Comparison of ENCODE assay signal across 9 cellular contexts in the genomic region with DNA sequence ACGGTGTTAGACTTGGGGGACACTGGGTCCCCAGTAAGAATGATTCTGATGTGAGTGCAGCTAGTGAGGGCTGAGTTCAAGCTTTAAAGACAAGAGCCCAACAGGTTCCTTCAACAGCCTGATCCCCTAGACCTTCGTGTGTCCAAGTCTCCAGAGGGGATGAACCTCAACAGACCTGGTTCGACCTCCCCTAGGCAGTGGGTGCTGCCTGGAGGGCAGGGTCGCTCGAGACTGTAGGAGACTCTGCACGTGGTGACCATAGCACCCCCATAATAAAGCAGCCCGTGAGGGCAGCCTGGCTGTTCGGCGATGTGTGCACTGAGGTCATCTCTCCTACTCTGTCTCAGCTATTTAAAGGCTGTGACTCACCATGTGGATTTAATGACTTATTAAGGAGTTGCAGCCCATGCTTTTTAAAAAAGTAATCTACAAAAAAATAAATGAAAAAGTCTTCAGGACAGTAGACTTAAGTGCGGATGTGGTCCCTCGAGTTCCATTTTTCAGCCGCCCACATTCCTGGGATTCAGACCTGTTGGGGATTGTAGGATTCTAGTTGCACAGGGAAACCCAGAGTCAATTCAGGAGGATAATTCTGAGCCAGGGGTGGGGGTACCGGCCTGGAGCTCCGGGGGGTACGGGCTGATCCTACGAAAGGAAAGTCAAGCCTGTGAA. TPM values are rescaled to one million over a fixed set of nuclear protein-coding genes. Genes with fewer than 3 reads are reported as not detected.
A peak's percentile ranks its signal among the peaks of the same experiment; 100 is the strongest.
DNase-seq lines count a peak whose midpoint lies in the region; ATAC-seq, FAIRE-seq and TF ChIP-seq lines count a peak whose summit lies in the region.
"Had no signal": no experiment of that assay in that cellular context is flagged by ENCODE, and none has a peak within 500 bp of the region (broad histone marks: within the 10 kb centered on the region; RNA-seq: fewer than 3 reads in every experiment).

No MANE protein-coding gene starts in this region.

- H3K4me3 ChIP-seq in heart left ventricle (no peak overlapping the region), adrenal gland (no peak overlapping the region), vagina (no peak overlapping the region)

- no peak overlapping the region for H3K27ac Mint-ChIP-seq in Calu3 (ENCODE audit: unreplicated experiment)

- no peaks in the 10 kb centered on the region for H3K9me3 Mint-ChIP-seq in Calu3 (ENCODE audit: low read depth, unreplicated experiment)

- no TSS peak for BruUV-seq in Calu3 (replicated peaks; lab: Mats Ljungman, UMichigan)

- peaks cover 12% of the 10 kb centered on the region for H3K36me3 Mint-ChIP-seq in Calu3 (ENCODE audit: insufficient read depth, unreplicated experiment)

- TF ChIP-seq POLR2A in heart left ventricle (IDR thresholded peaks at IDR 0.05) (no peak), adrenal gland (IDR thresholded peaks at IDR 0.05) (no peak), vagina (IDR thresholded peaks at IDR 0.05) (no peak)

- peak in 2 of 4 donors; percentile 19 to 32 for ATAC-seq in heart left ventricle
- no peak for ATAC-seq in left ventricle myocardium superior
- no peak for ATAC-seq in HG03432 (IDR thresholded peaks at IDR 0.05; ENCODE audit: unreplicated experiment)

- intact Hi-C loops in heart left ventricle (cut with DNase I) (loop anchor here in 1 of 10 donors (2.0 kb wide), 1 partner anchor 25 kb away; no protein-coding TSS in a partner anchor), left ventricle myocardium superior (cut with micrococcal nuclease) (no loop called here), adrenal gland (cut with DNase I) (no loop called here), vagina (cut with DNase I) (no loop called here), Calu3 (cut with micrococcal nuclease; ENCODE audit: unreplicated experiment) (no loop called here)

- FAIRE-seq in frontal cortex (lab: Jason Lieb, UNC) = no peak

- H3K36me3 ChIP-seq in heart left ventricle (no peaks in the 10 kb centered on the region), adrenal gland (replicated peaks in 1 of 2) (no peaks in the 10 kb centered on the region), vagina (no peaks in the 10 kb centered on the region)

- TF ChIP-seq CTCF in heart left ventricle (IDR thresholded peaks at IDR 0.05) (no peak), adrenal gland (IDR thresholded peaks at IDR 0.05) (no peak), vagina (IDR thresholded peaks at IDR 0.05) (no peak), Calu3 (IDR thresholded peaks at IDR 0.05; ENCODE audit: unreplicated experiment) (no peak)

- no peaks in the 10 kb centered on the region for H3K27me3 Mint-ChIP-seq in Calu3 (ENCODE audit: unreplicated experiment)

- 48 to 62% (median 49%) methylated on average over 16 of the region's 16 CpGs for WGBS in heart left ventricle, 4 donors
- WGBS in adrenal gland, 4 donors = 41 to 59% (median 56%) methylated on average over 13 to 16 of the region's 16 CpGs

- H3K9me3 ChIP-seq in heart left ventricle = no peaks in the 10 kb centered on the region
- no peaks in the 10 kb centered on the region for H3K9me3 ChIP-seq in adrenal gland (replicated peaks in 1 of 3)
- no peaks in the 10 kb centered on the region for H3K9me3 ChIP-seq in vagina

- H3K4me1 ChIP-seq in heart left ventricle (peaks cover 0 to 43% (median 25%) of the 10 kb centered on the region in 12 donors), adrenal gland (replicated peaks in 1 of 2) (peaks cover 9 to 14% of the 10 kb centered on the region in 2 donors), vagina (peaks cover 38% of the 10 kb centered on the region)

- CTCF ChIA-PET in Calu3 (lab: Charles Lee) = interaction anchor here (0.6 kb wide), 1 partner anchor 137 kb away, joined by 6 read pairs; no protein-coding TSS in a partner anchor

- no peaks in the 10 kb centered on the region for H3K27me3 ChIP-seq in heart left ventricle
- H3K27me3 ChIP-seq in adrenal gland = no peaks in the 10 kb centered on the region
- H3K27me3 ChIP-seq in vagina = no peaks in the 10 kb centered on the region

- DNase-seq in heart left ventricle (peak; percentile 33 to 55 (median 51)), left ventricle myocardium superior (no peak), adrenal gland (peak in 4 of 7 donors; percentile 21 to 45 (median 28)), iris pigment epithelial cell (ENCODE audit: low read depth) (peak; percentile 82), vagina (ENCODE audit: extremely low spot score in 2 of 2) (peak in 1 of 2 donors; percentile 84), frontal cortex (ENCODE audit: low spot score in 2 of 2) (no peak), Calu3 (no peak)
- DNase-seq: RPMI8226 had no signal

- H3K4me1 Mint-ChIP-seq in Calu3 (ENCODE audit: low read depth, unreplicated experiment) = peaks cover 8% of the 10 kb centered on the region

- H3K27ac ChIP-seq in heart left ventricle = peak overlapping the region in 9 of 12 donors; percentile 14 to 73 (median 39)
- no peak overlapping the region for H3K27ac ChIP-seq in adrenal gland
- peak overlapping the region; percentile 73 for H3K27ac ChIP-seq in vagina

- H3K4me3 Mint-ChIP-seq in Calu3 (ENCODE audit: low read depth, unreplicated experiment) = no peak overlapping the region

RNA-seq across cellular contexts. Expression of a gene that starts 23.4 kb away (rescaled TPM):
- total RNA-seq in heart left ventricle (100 to 1,000 TPM in 1 of 9 donors, 10 to 100 TPM in 8; 60.6 to 121 (median 79.5) TPM), left ventricle myocardium superior (68.4 TPM), adrenal gland (10 to 100 TPM; 18.3 to 72.7 (median 32.5) TPM), vagina (156 TPM), frontal cortex (45.2 TPM), Calu3 (2022) (29.0 and 40.9 TPM in 2 replicates)
- polyA plus RNA-seq in heart left ventricle (100 to 1,000 TPM in 1 of 2 donors, 10 to 100 TPM in 1; 59.4 to 144 TPM), adrenal gland (10 to 100 TPM in 2 of 3 donors, 1 to 10 TPM in 1; 1.9 to 50.8 (median 13.0) TPM)

Comparison
In these comparisons a context has a peak if more than half of its experiments do, and no peak if none do; other contexts are left out.
1. DNase-seq: peak in heart left ventricle (5 of 5), adrenal gland (4 of 7) and iris pigment epithelial cell (single experiment); none in left ventricle myocardium superior (single experiment), frontal cortex (0 of 2) and Calu3 (single experiment).
2. H3K27ac ChIP-seq: peak in heart left ventricle (9 of 12) and vagina (single experiment); none in adrenal gland (0 of 5).